ENCODE assay signal across 1 cellular context in the genomic region with DNA sequence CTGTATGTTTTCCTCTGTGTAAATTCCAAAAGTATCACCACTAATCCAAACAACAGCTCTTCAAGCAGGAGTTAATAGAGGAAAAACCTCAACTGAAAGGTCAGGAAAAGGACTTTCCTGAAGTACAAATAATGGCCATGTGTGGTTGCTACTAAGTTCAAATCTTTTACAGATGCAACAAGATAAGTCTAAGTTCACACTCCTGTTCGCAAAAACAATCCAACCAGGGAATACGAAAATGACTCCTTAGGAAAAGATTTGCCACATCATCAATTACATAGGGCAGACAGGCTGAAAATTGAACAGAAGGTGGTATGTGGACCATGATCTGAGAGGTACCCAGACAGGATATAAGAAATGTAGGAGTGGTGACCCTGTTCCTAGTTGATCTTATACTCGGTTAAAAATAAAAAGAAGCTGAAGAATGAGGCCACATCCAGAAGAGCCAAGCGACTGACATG.
A peak's percentile ranks its signal among the peaks of the same experiment; 100 is the strongest.
TF ChIP-seq lines count a peak whose summit lies in the region.

No MANE protein-coding gene starts in this region.

TF ChIP-seq in IMR-90, 13 proteins besides CTCF, POLR2A, EP300 and RAD21:
- TF ChIP-seq MAFK (IDR thresholded peaks at IDR 0.05; ENCODE audit: low read depth, low read length) (peak; percentile 68), CEBPB (IDR thresholded peaks at IDR 0.05; ENCODE audit: low read depth, low read length) (no peak)
TF ChIP-seq in IMR-90: peak in this region for 1.
